ENCODE assay signal across 20 cellular contexts in genomic region chr15:27951191-27951890, GRCh38.
DNase-seq lines count a peak whose midpoint lies in the region; TF ChIP-seq lines count a peak whose summit lies in the region.
"Had no signal": no experiment of that assay in that cellular context is flagged by ENCODE, and none has a peak within 500 bp of the region (broad histone marks: within the 10 kb centered on the region; RNA-seq: fewer than 3 reads in every experiment).

No MANE protein-coding gene starts in this region.

- no peak overlapping the region for H2BK120ac ChIP-seq in neuronal stem cell (ENCODE audit: low read depth, low read length)
- no peak overlapping the region for H2BK120ac ChIP-seq in trophoblast cell (ENCODE audit: insufficient read depth, low read length, poor library complexity)

- 74% methylated on average over 8 of the region's 13 CpGs for WGBS in esophagus muscularis mucosa
- no CpG with 5 or more reads among the region's 13 CpGs for WGBS in neuronal stem cell (ENCODE audit: extremely low coverage in 2 of 2, insufficient read length in 2 of 2, insufficient replicate concordance in 1 of 2), 2 donors
- no CpG with 5 or more reads among the region's 13 CpGs for WGBS in trophoblast cell (ENCODE audit: extremely low coverage, insufficient coverage, insufficient read length)

- H3K4me2 ChIP-seq in neuronal stem cell (ENCODE audit: insufficient read depth, low read length, poor library complexity, severe bottlenecking) (no peak overlapping the region), trophoblast cell (ENCODE audit: low read length) (no peak overlapping the region)
- H3K4me2 ChIP-seq: BLaER1 had no signal

- H2BK5ac ChIP-seq in neuronal stem cell (ENCODE audit: low read length) (no peak overlapping the region), trophoblast cell (ENCODE audit: low read depth, low read length, poor library complexity) (no peak overlapping the region)

- TF ChIP-seq POLR2A in esophagus muscularis mucosa (IDR thresholded peaks at IDR 0.05; ENCODE audit: low read depth), result no peak

- H3K4ac ChIP-seq in neuronal stem cell (ENCODE audit: low read length) (no peak overlapping the region), trophoblast cell (ENCODE audit: low read depth, low read length) (no peak overlapping the region)

- no peak overlapping the region for H2BK12ac ChIP-seq in neuronal stem cell (ENCODE audit: low read length)
- no peak overlapping the region for H2BK12ac ChIP-seq in trophoblast cell (ENCODE audit: low read length)

- H3K9ac ChIP-seq in neuronal stem cell (ENCODE audit: low read depth, low read length, poor library complexity), result no peak overlapping the region
- H3K9ac ChIP-seq in trophoblast cell (ENCODE audit: low read length), result no peak overlapping the region
- H3K9ac ChIP-seq: BLaER1, GM23248 had no signal

- H3K23ac ChIP-seq in neuronal stem cell (ENCODE audit: low read depth, low read length, poor library complexity) (no peak overlapping the region), trophoblast cell (ENCODE audit: low read length) (no peak overlapping the region)

- TF ChIP-seq CTCF in esophagus muscularis mucosa (IDR thresholded peaks at IDR 0.05), result no peak

- H3K27ac ChIP-seq in esophagus muscularis mucosa (replicated peaks in 1 of 4) (no peak overlapping the region), neuronal stem cell (replicated peaks; ENCODE audit: low read length) (no peak overlapping the region), trophoblast cell (ENCODE audit: low read depth, low read length) (no peak overlapping the region)
- H3K27ac ChIP-seq: 22Rv1, BLaER1, C4-2B, GM23248 had no signal

- H3K27me3 ChIP-seq in esophagus muscularis mucosa (no peaks in the 10 kb centered on the region), neuronal stem cell (ENCODE audit: control insufficient read depth in 3 of 3, insufficient read depth in 3 of 3, low read depth in 1 of 3, low read length in 3 of 3) (no peaks in the 10 kb centered on the region), trophoblast cell (ENCODE audit: insufficient read depth, low read length) (no peaks in the 10 kb centered on the region)
- H3K27me3 ChIP-seq: BLaER1 had no signal

- no peak overlapping the region for H2BK15ac ChIP-seq in neuronal stem cell (ENCODE audit: low read length)

- H3K4me3 ChIP-seq in esophagus muscularis mucosa (no peak overlapping the region), neuronal stem cell (ENCODE audit: low read length in 2 of 2) (no peak overlapping the region), trophoblast cell (ENCODE audit: low read depth, low read length) (no peak overlapping the region)
- H3K4me3 ChIP-seq: BLaER1, GM12878, GM23248 had no signal

- no peaks in the 10 kb centered on the region for H3K79me2 ChIP-seq in trophoblast cell (ENCODE audit: control insufficient read depth, insufficient read depth, low read length, poor library complexity)

- H3K9me3 ChIP-seq in esophagus muscularis mucosa (no peaks in the 10 kb centered on the region), neuronal stem cell (replicated peaks in 1 of 2; ENCODE audit: control insufficient read depth in 2 of 2, insufficient read depth in 1 of 2, low read depth in 1 of 2, low read length in 2 of 2) (no peaks in the 10 kb centered on the region), trophoblast cell (ENCODE audit: insufficient read depth, low read depth, low read length) (peaks cover 2% of the 10 kb centered on the region)
- H3K9me3 ChIP-seq: BLaER1, Caco-2 had no signal

- no peak overlapping the region for H4K12ac ChIP-seq in trophoblast cell (ENCODE audit: low read depth, low read length)

- H4K8ac ChIP-seq in neuronal stem cell (ENCODE audit: low read depth, low read length) (no peak overlapping the region), trophoblast cell (ENCODE audit: low read depth, low read length) (no peak overlapping the region)

- no peak overlapping the region for H3K14ac ChIP-seq in neuronal stem cell (ENCODE audit: low read length)
- H3K14ac ChIP-seq in trophoblast cell (ENCODE audit: low read length), result no peak overlapping the region

- H2AK5ac ChIP-seq in neuronal stem cell (ENCODE audit: low read depth, low read length), result no peak overlapping the region
- H2AK5ac ChIP-seq in trophoblast cell (ENCODE audit: low read length), result no peak overlapping the region

- intact Hi-C loops in esophagus muscularis mucosa (cut with DNase I), result no loop called here

- H3K79me1 ChIP-seq in neuronal stem cell (ENCODE audit: low read depth, low read length) (no peaks in the 10 kb centered on the region), trophoblast cell (ENCODE audit: low read length) (no peaks in the 10 kb centered on the region)

- H4K91ac ChIP-seq in neuronal stem cell (ENCODE audit: low read depth, low read length, poor library complexity) (no peak overlapping the region), trophoblast cell (ENCODE audit: low read depth, low read length) (no peak overlapping the region)

- in situ Hi-C loops in G401 (cut with HindIII; ENCODE audit: low sequenced_read_pairs), result no loop called here

- H2AFZ ChIP-seq in neuronal stem cell (ENCODE audit: low read length) (no peak overlapping the region), trophoblast cell (ENCODE audit: insufficient read depth, low read length, poor library complexity) (no peak overlapping the region)
- H2AFZ ChIP-seq: GM23248 had no signal

- H3K36me3 ChIP-seq in esophagus muscularis mucosa, result no peaks in the 10 kb centered on the region
- no peaks in the 10 kb centered on the region for H3K36me3 ChIP-seq in neuronal stem cell (replicated peaks in 1 of 2; ENCODE audit: control insufficient read depth in 2 of 2, insufficient read depth in 2 of 2, low read length in 2 of 2)
- no peaks in the 10 kb centered on the region for H3K36me3 ChIP-seq in trophoblast cell (ENCODE audit: control insufficient read depth in 1 of 2, insufficient read depth in 2 of 2, low read length in 2 of 2)
- H3K36me3 ChIP-seq: BLaER1 had no signal

- TF ChIP-seq EP300 in esophagus muscularis mucosa (IDR thresholded peaks at IDR 0.05), result no peak

- peak; percentile 87 for DNase-seq in G401 (ENCODE audit: low spot score)
- DNase-seq in cerebellum (ENCODE audit: low spot score), result peak; percentile 67
- DNase-seq in esophagus muscularis mucosa (ENCODE audit: extremely low spot score), result peak; percentile 91
- no peak for DNase-seq in neuronal stem cell (ENCODE audit: low spot score)
- no peak for DNase-seq in hippocampal formation (lab: John Stamatoyannopoulos, UW)
- DNase-seq in T1000 (lab: John Stamatoyannopoulos, UW), result no peak
- DNase-seq in trophoblast cell, result no peak
- DNase-seq in stimulated activated CD4-positive, alpha-beta T cell treated with anti-CD3 and anti-CD28 coated beads, Interleukin-4, amount 100 ng/mL, for 4 hours, result no peak
- DNase-seq: Caco-2; CD4-positive, CD25-positive, alpha-beta regulatory T cell; CD8-positive, alpha-beta T cell; DMS153; DND-41; GDM1; GM23248; H9 had no signal

- H3K4me1 ChIP-seq in esophagus muscularis mucosa (no peaks in the 10 kb centered on the region), neuronal stem cell (ENCODE audit: control insufficient read depth in 2 of 2, insufficient read depth in 1 of 2, low read depth in 1 of 2, low read length in 2 of 2) (peaks cover 0 to 4% of the 10 kb centered on the region in 2 donors), trophoblast cell (ENCODE audit: control insufficient read depth in 1 of 2, insufficient read depth in 2 of 2, low read length in 2 of 2) (no peaks in the 10 kb centered on the region)
- H3K4me1 ChIP-seq: Caco-2 had no signal

- H3K18ac ChIP-seq in neuronal stem cell (ENCODE audit: low read length), result peak overlapping the region; percentile 17
- H3K18ac ChIP-seq in trophoblast cell (ENCODE audit: low read length), result no peak overlapping the region

Comparison
In these comparisons a context has a peak if more than half of its experiments do, and no peak if none do; other contexts are left out.
1. DNase-seq: peak in G401 (single experiment), cerebellum (single experiment) and esophagus muscularis mucosa (single experiment); none in neuronal stem cell (single experiment), hippocampal formation (0 of 2), T1000 (single experiment), trophoblast cell (0 of 2) and stimulated activated CD4-positive, alpha-beta T cell treated with anti-CD3 and anti-CD28 coated beads, Interleukin-4, amount 100 ng/mL, for 4 hours (0 of 2).